Comparison of ENCODE assay signal across 27 cellular contexts in genomic region chr6:131212024-131212423, GRCh38.
"Had no signal": no experiment of that assay in that cellular context is flagged by ENCODE, and none has a peak within 500 bp of the region (broad histone marks: within the 10 kb centered on the region; RNA-seq: fewer than 3 reads in every experiment).

No MANE protein-coding gene starts in this region.

- H3K27me3 Mint-ChIP-seq: activated naive CD8-positive, alpha-beta T cell treated with anti-CD3 and anti-CD28 coated beads, Interleukin-2, amount 50 U/mL, for 24 hours; central memory CD8-positive, alpha-beta T cell had no signal

- H3K9me3 Mint-ChIP-seq: activated naive CD8-positive, alpha-beta T cell treated with anti-CD3 and anti-CD28 coated beads, Interleukin-2, amount 50 U/mL, for 24 hours; central memory CD8-positive, alpha-beta T cell; T-helper 1 cell treated with Interleukin-12 subunit alpha and Interleukin-12 subunit beta and Interleukin-4 antibody, amounts not matched to agents 30 μg/mL and 1 μg/mL, for 36 hours had no signal

- ATAC-seq: activated CD4-positive, CD25-positive, alpha-beta regulatory T cell treated with anti-CD3 and anti-CD28 coated beads, Interleukin-2, amount 50 U/mL, for 24 hours; activated CD8-positive, alpha-beta T cell treated with anti-CD3 and anti-CD28 coated beads, Interleukin-2, amount 10 ng/mL, durations not matched to agents 7 days and 5 days; activated naive CD4-positive, alpha-beta T cell treated with anti-CD3 and anti-CD28 coated beads, Interleukin-2, amount 50 U/mL, for 72 hours; activated naive CD8-positive, alpha-beta T cell treated with anti-CD3 and anti-CD28 coated beads, Interleukin-2, amount 50 U/mL, for 24 hours; body of pancreas; Panc1 had no signal

- H3K9me3 ChIP-seq: ascending aorta, body of pancreas, MG63, SJCRH30 had no signal

- H3K27ac Mint-ChIP-seq: activated CD8-positive, alpha-beta T cell treated with anti-CD3 and anti-CD28 coated beads, Interleukin-2, amount 10 ng/mL, durations not matched to agents 7 days and 5 days; activated naive CD4-positive, alpha-beta T cell treated with anti-CD3 and anti-CD28 coated beads, Interleukin-2, amount 50 U/mL, for 72 hours; activated naive CD8-positive, alpha-beta T cell treated with anti-CD3 and anti-CD28 coated beads, Interleukin-2, amount 50 U/mL, for 24 hours; T-helper 1 cell treated with Interleukin-12 subunit alpha and Interleukin-12 subunit beta and Interleukin-4 antibody, amounts not matched to agents 30 μg/mL and 1 μg/mL, for 36 hours had no signal

- H3K27me3 ChIP-seq: ascending aorta, body of pancreas, MG63, SJCRH30 had no signal

- H3K36me3 ChIP-seq: MG63, SJCRH30 had no signal

- H3K27ac ChIP-seq: ascending aorta, body of pancreas, SJCRH30 had no signal

- H3K4me3 ChIP-seq: ascending aorta, body of pancreas, MG63, SJCRH30 had no signal

- DNase-seq: activated CD4-positive, alpha-beta T cell treated with anti-CD3 and anti-CD28 coated beads for 4 hours; activated CD8-positive, alpha-beta memory T cell treated with anti-CD3 and anti-CD28 coated beads, Interleukin-2, amount 50 U/mL, for 48 hours; activated CD8-positive, alpha-beta T cell treated with anti-CD3 and anti-CD28 coated beads, Interleukin-2, amount 10 ng/mL, durations not matched to agents 7 days and 5 days; activated naive CD8-positive, alpha-beta T cell treated with anti-CD3 and anti-CD28 coated beads, Interleukin-2, amount 50 U/mL, for 24 hours; activated T-cell treated with anti-CD3 and anti-CD28 coated beads, Interleukin-2, amount 50 U/mL, for 1 hour; amniotic stem cell; body of pancreas; MG63; MV-4-11; NCI-H1092 treated with DMSO at 0.1 percent for 48 hours; NCI-H1417 treated with DMSO at 0.1 percent for 48 hours; NCI-H1694; NCI-H2029; NCI-H2107; NCI-H2171 treated with DMSO at 0.1 percent for 48 hours; NCI-H226; NCI-H526; NCI-H82; Right ventricle myocardium superior; RPMI8226; SJCRH30 had no signal

- H3K4me3 Mint-ChIP-seq: activated CD8-positive, alpha-beta T cell treated with anti-CD3 and anti-CD28 coated beads, Interleukin-2, amount 10 ng/mL, durations not matched to agents 7 days and 5 days; activated naive CD8-positive, alpha-beta T cell treated with anti-CD3 and anti-CD28 coated beads, Interleukin-2, amount 50 U/mL, for 24 hours; central memory CD8-positive, alpha-beta T cell; T-helper 1 cell treated with Interleukin-12 subunit alpha and Interleukin-12 subunit beta and Interleukin-4 antibody, amounts not matched to agents 30 μg/mL and 1 μg/mL, for 36 hours had no signal

- H3K4me1 ChIP-seq: ascending aorta had no signal
